Comparison of ENCODE assay signal across 10 cellular contexts in the genomic region with DNA sequence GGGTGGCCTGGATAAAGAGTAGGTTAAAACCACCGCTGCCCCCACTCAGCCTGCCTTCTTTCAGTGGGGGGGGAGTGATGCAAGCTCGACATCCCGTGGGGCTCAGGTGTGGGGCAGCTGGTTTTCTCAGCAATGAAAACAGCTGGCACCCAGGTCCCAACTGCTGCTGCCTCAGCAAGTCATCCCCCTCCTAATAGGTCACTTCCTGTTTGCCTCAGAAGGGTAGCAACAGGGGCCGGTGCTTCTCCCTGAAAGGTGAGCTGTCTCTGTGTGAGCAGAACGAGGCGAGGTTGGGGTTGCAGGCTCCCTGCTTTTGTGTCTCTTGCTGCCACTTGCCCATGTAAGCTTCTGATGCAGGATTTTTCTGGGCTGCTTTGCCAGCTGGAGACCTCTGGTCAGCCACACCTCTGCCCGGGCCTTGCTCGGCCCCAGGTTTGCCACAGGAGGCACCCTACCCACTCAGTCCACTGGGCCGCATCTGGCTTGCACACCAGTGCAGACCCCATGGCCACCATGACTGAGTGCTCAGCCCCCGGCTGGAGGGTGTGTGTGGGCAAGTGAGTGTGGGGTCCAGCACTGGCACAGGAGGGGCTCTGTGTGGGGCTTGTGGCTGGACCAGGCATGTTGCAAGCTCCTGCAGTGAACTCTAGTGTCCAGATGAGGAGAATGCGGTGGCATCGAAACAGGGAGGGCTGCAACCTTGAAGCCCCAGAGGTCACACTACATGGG.
A peak's percentile ranks its signal among the peaks of the same experiment; 100 is the strongest.
DNase-seq lines count a peak whose midpoint lies in the region; ATAC-seq lines count a peak whose summit lies in the region.
"Had no signal": no experiment of that assay in that cellular context is flagged by ENCODE, and none has a peak within 500 bp of the region (broad histone marks: within the 10 kb centered on the region; RNA-seq: fewer than 3 reads in every experiment).

No MANE protein-coding gene starts in this region.

- peak; percentile 21 for DNase-seq in stimulated activated CD4-positive, alpha-beta T cell treated with anti-CD3 and anti-CD28 coated beads, Interleukin-15, amount 100 ng/mL, for 24 hours
- DNase-seq in stimulated activated CD4-positive, alpha-beta T cell treated with anti-CD3 and anti-CD28 coated beads, Interleukin-4, amount 100 ng/mL, for 24 hours: no peak
- DNase-seq in NCI-H510A treated with DMSO at 0.1 percent for 48 hours (lab: John Stamatoyannopoulos, UW): peak; percentile 75
- peak; percentile 57 for DNase-seq in ecto neural progenitor cell (ENCODE audit: low spot score)
- no peak for DNase-seq in NCI-H1436 treated with DMSO at 0.1 percent for 48 hours (lab: John Stamatoyannopoulos, UW)
- DNase-seq in HK-2 (ENCODE audit: unreplicated experiment): no peak
- DNase-seq: activated B cell treated with CpG ODN at 0.5 μM for 24 hours, testis had no signal

- no peak for ATAC-seq in HG03196 (IDR thresholded peaks at IDR 0.05; ENCODE audit: unreplicated experiment)
- ATAC-seq: left lobe of liver had no signal

Comparison
In these comparisons a context has a peak if more than half of its experiments do, and no peak if none do; other contexts are left out.
1. DNase-seq: peak in stimulated activated CD4-positive, alpha-beta T cell treated with anti-CD3 and anti-CD28 coated beads, Interleukin-15, amount 100 ng/mL, for 24 hours (single experiment), NCI-H510A treated with DMSO at 0.1 percent for 48 hours (single experiment) and ecto neural progenitor cell (single experiment); none in stimulated activated CD4-positive, alpha-beta T cell treated with anti-CD3 and anti-CD28 coated beads, Interleukin-4, amount 100 ng/mL, for 24 hours (single experiment), NCI-H1436 treated with DMSO at 0.1 percent for 48 hours (single experiment) and HK-2 (single experiment).